30 cellular contexts compared by ENCODE assay signal in the genomic region with DNA sequence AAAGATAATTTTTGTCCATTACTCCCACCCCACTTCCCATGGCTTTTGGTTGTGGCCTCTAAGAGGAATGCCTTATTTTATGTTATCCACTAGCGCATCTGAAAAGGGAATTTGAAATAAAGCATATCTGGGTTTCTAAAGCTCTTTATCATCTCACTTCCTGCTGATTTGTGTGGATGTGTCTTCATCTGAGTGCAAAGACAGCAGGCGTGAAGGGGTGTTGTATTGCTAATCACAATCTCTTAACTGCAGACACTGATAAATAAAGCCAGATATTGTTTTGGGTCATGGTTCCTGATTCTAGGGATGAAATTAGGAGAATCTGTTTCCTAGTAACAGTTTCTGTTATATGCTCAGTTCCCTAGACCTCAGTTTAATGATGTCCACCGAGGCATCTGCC.
"Had no signal": no experiment of that assay in that cellular context is flagged by ENCODE, and none has a peak within 500 bp of the region (broad histone marks: within the 10 kb centered on the region; RNA-seq: fewer than 3 reads in every experiment).

No MANE protein-coding gene starts in this region.

- DNase-seq: naive B cell; naive thymus-derived CD8-positive, alpha-beta T cell; nephron progenitor cell; occipital lobe; posterior cingulate gyrus; psoas muscle; right cardiac atrium; right lobe of liver; sigmoid colon; small intestine; spleen; stimulated activated CD4-positive, alpha-beta T cell treated with anti-CD3 and anti-CD28 coated beads, Interleukin-12 subunit alpha, Interleukin-12 subunit beta, amount 100 ng/mL, for 4 hours; stimulated activated CD4-positive, alpha-beta T cell treated with anti-CD3 and anti-CD28 coated beads, Interleukin-2, amount 100 ng/mL, for 24 hours; stimulated activated CD4-positive, alpha-beta T cell treated with anti-CD3 and anti-CD28 coated beads, Interleukin-2, amount 100 ng/mL, for 48 hours; stimulated activated CD4-positive, alpha-beta T cell treated with anti-CD3 and anti-CD28 coated beads, Interleukin-4, amount 100 ng/mL, for 24 hours; stimulated activated naive B cell treated with anti-CD40 and anti-IgM and Interleukin-4, amounts not matched to agents 10 μg/mL and 1 μg/mL and 100 μg/mL, for 72 hours; stimulated activated naive CD4-positive, alpha-beta T cell treated with Interleukin-2 at 50 U/mL for 16 hours; stomach; thyroid gland; trophoblast cell; upper lobe of left lung had no signal

- H3K9ac ChIP-seq: parathyroid adenoma had no signal

- H3K27ac Mint-ChIP-seq: naive B cell; naive thymus-derived CD8-positive, alpha-beta T cell; natural killer cell treated with Interleukin-12 subunit alpha and Interleukin-12 subunit beta and Interleukin-15 and Interleukin-18, amount 100 ng/mL, for 72 hours; nephron progenitor cell; progenitor cell of endocrine pancreas; stimulated activated effector memory CD8-positive, alpha-beta T cell treated with anti-CD3 and anti-CD28 coated beads, Interleukin-12 subunit alpha, Interleukin-12 subunit beta, amount 100 ng/mL, for 72 hours; stimulated activated naive B cell treated with anti-CD40 and anti-IgM and Interleukin-4, amounts not matched to agents 10 μg/mL and 1 μg/mL and 100 μg/mL, for 72 hours; stimulated activated naive CD8-positive, alpha-beta T cell treated with anti-CD3 and anti-CD28 coated beads, Interleukin-15, Interleukin-2, amounts not matched to agents 100 ng/mL and 50 ng/mL, for 24 hours had no signal

- H3K4me1 ChIP-seq: parathyroid adenoma, psoas muscle, sigmoid colon, spleen, stomach, thyroid gland, tibial nerve, upper lobe of left lung, vagina had no signal

- H3K9me3 ChIP-seq: psoas muscle, right lobe of liver, sigmoid colon, stomach, thoracic aorta, thyroid gland, tibial nerve, upper lobe of left lung, vagina had no signal

- H3K27me3 Mint-ChIP-seq: naive B cell; naive thymus-derived CD8-positive, alpha-beta T cell; natural killer cell treated with Interleukin-12 subunit alpha and Interleukin-12 subunit beta and Interleukin-15 and Interleukin-18, amount 100 ng/mL, for 72 hours; progenitor cell of endocrine pancreas; stimulated activated naive B cell treated with anti-CD40 and anti-IgM and Interleukin-4, amounts not matched to agents 10 μg/mL and 1 μg/mL and 100 μg/mL, for 72 hours; stimulated activated naive CD8-positive, alpha-beta T cell treated with anti-CD3 and anti-CD28 coated beads, Interleukin-15, Interleukin-2, amounts not matched to agents 100 ng/mL and 50 ng/mL, for 24 hours had no signal

- ATAC-seq: naive thymus-derived CD8-positive, alpha-beta T cell; natural killer cell treated with Interleukin-12 subunit alpha and Interleukin-12 subunit beta and Interleukin-15 and Interleukin-18, amount 100 ng/mL, for 72 hours; psoas muscle; right cardiac atrium; stimulated activated effector memory CD8-positive, alpha-beta T cell treated with anti-CD3 and anti-CD28 coated beads, Interleukin-12 subunit alpha, Interleukin-12 subunit beta, amount 100 ng/mL, for 72 hours; stimulated activated naive B cell treated with anti-CD40 and anti-IgM and Interleukin-4, amounts not matched to agents 10 μg/mL and 1 μg/mL and 100 μg/mL, for 72 hours had no signal

- H3K79me2 ChIP-seq: parathyroid adenoma had no signal

- H3K4me3 Mint-ChIP-seq: naive B cell; naive thymus-derived CD8-positive, alpha-beta T cell; natural killer cell treated with Interleukin-12 subunit alpha and Interleukin-12 subunit beta and Interleukin-15 and Interleukin-18, amount 100 ng/mL, for 72 hours; nephron progenitor cell; neural crest cell; stimulated activated effector memory CD8-positive, alpha-beta T cell treated with anti-CD3 and anti-CD28 coated beads, Interleukin-12 subunit alpha, Interleukin-12 subunit beta, amount 100 ng/mL, for 72 hours; stimulated activated naive B cell treated with anti-CD40 and anti-IgM and Interleukin-4, amounts not matched to agents 10 μg/mL and 1 μg/mL and 100 μg/mL, for 72 hours; stimulated activated naive CD8-positive, alpha-beta T cell treated with anti-CD3 and anti-CD28 coated beads, Interleukin-15, Interleukin-2, amounts not matched to agents 100 ng/mL and 50 ng/mL, for 24 hours had no signal

- H2AFZ ChIP-seq: parathyroid adenoma had no signal

- H3K4me3 ChIP-seq: psoas muscle, right lobe of liver, sigmoid colon, spleen, stomach, thoracic aorta, thyroid gland, tibial nerve, upper lobe of left lung, vagina had no signal

- H3K36me3 Mint-ChIP-seq: naive B cell; naive thymus-derived CD8-positive, alpha-beta T cell; natural killer cell treated with Interleukin-12 subunit alpha and Interleukin-12 subunit beta and Interleukin-15 and Interleukin-18, amount 100 ng/mL, for 72 hours; stimulated activated effector memory CD8-positive, alpha-beta T cell treated with anti-CD3 and anti-CD28 coated beads, Interleukin-12 subunit alpha, Interleukin-12 subunit beta, amount 100 ng/mL, for 72 hours; stimulated activated naive B cell treated with anti-CD40 and anti-IgM and Interleukin-4, amounts not matched to agents 10 μg/mL and 1 μg/mL and 100 μg/mL, for 72 hours had no signal

- H3K27ac ChIP-seq: parathyroid adenoma, psoas muscle, right lobe of liver, sigmoid colon, spleen, stomach, thoracic aorta, thyroid gland, tibial nerve, upper lobe of left lung, vagina had no signal

- H3K9me3 Mint-ChIP-seq: nephron progenitor cell, neural crest cell had no signal

- H3K36me3 ChIP-seq: right lobe of liver, sigmoid colon, spleen, stomach, thoracic aorta, thyroid gland, tibial nerve, upper lobe of left lung, vagina had no signal

- H3K4me1 Mint-ChIP-seq: naive B cell; naive thymus-derived CD8-positive, alpha-beta T cell; nephron progenitor cell; neural crest cell; stimulated activated effector memory CD8-positive, alpha-beta T cell treated with anti-CD3 and anti-CD28 coated beads, Interleukin-12 subunit alpha, Interleukin-12 subunit beta, amount 100 ng/mL, for 72 hours; stimulated activated naive B cell treated with anti-CD40 and anti-IgM and Interleukin-4, amounts not matched to agents 10 μg/mL and 1 μg/mL and 100 μg/mL, for 72 hours had no signal

- H3K27me3 ChIP-seq: right lobe of liver, sigmoid colon, spleen, stomach, thyroid gland, tibial nerve, upper lobe of left lung, vagina had no signal
